ENCODE assay signal across 16 cellular contexts in the genomic region with DNA sequence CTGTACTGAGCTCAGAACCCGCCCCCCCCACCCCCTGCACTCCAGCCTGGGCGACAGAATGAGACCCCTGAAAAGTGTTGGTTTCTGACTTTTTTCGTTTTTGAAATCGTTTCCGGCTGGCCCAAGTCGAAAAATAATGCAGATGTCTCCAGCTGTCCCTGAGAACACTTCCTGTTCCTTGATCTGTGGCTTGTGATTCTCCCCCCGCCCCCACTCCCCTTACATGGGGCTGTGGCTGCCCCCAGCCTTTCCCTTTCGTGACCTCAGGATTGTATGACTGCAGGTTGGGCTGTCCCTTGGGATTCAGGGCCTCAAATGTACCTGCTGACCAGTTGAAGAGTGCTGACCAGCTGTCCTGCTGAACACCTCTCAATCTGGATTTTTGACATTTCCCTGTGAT. TPM values are rescaled to one million over a fixed set of nuclear protein-coding genes. Genes with fewer than 3 reads are reported as not detected.
A peak's percentile ranks its signal among the peaks of the same experiment; 100 is the strongest.
DNase-seq lines count a peak whose midpoint lies in the region; ATAC-seq and TF ChIP-seq lines count a peak whose summit lies in the region.
"Had no signal": no experiment of that assay in that cellular context is flagged by ENCODE, and none has a peak within 500 bp of the region (broad histone marks: within the 10 kb centered on the region; RNA-seq: fewer than 3 reads in every experiment).

No MANE protein-coding gene starts in this region.

- DNase-seq in Right ventricle myocardium superior (peak; percentile 34), right atrium auricular region (ENCODE audit: low spot score) (no peak), SHP77 (lab: John Stamatoyannopoulos, UW) (no peak), hepatocyte (ENCODE audit: low spot score) (no peak)
- no peak for DNase-seq in activated CD4-positive, alpha-beta memory T cell treated with anti-CD3 and anti-CD28 coated beads, Interleukin-2, amount 10 ng/mL, durations not matched to agents 7 days and 5 days
- no peak for DNase-seq in stimulated activated effector memory CD8-positive, alpha-beta T cell treated with anti-CD3 and anti-CD28 coated beads, Interleukin-12 subunit alpha, Interleukin-12 subunit beta, amount 100 ng/mL, for 72 hours (ENCODE audit: low spot score in 2 of 2)
- DNase-seq: BE2C, body of pancreas, HFFc6, IMR-90, stomach had no signal

- peaks cover 22% of the 10 kb centered on the region for H3K4me1 Mint-ChIP-seq in activated CD4-positive, alpha-beta memory T cell treated with anti-CD3 and anti-CD28 coated beads, Interleukin-2, amount 10 ng/mL, durations not matched to agents 7 days and 5 days
- peaks cover 21% of the 10 kb centered on the region for H3K4me1 Mint-ChIP-seq in stimulated activated effector memory CD8-positive, alpha-beta T cell treated with anti-CD3 and anti-CD28 coated beads, Interleukin-12 subunit alpha, Interleukin-12 subunit beta, amount 100 ng/mL, for 72 hours

- TF ChIP-seq CTCF in right atrium auricular region (IDR thresholded peaks at IDR 0.05) (no peak), hepatocyte (IDR thresholded peaks at IDR 0.05; ENCODE audit: poor library complexity) (no peak)

- H3K4me2 ChIP-seq in hepatocyte, result no peak overlapping the region

- H3K36me3 ChIP-seq in right atrium auricular region, result no peaks in the 10 kb centered on the region
- H3K36me3 ChIP-seq in KOPT-K1 (ENCODE audit: insufficient read depth, low read length), result no peaks in the 10 kb centered on the region
- H3K36me3 ChIP-seq in hepatocyte (replicated peaks; ENCODE audit: insufficient read depth, low read depth), result no peaks in the 10 kb centered on the region
- H3K36me3 ChIP-seq: BE2C, heart left ventricle, stomach had no signal

- H3K4me3 Mint-ChIP-seq in activated CD4-positive, alpha-beta memory T cell treated with anti-CD3 and anti-CD28 coated beads, Interleukin-2, amount 10 ng/mL, durations not matched to agents 7 days and 5 days, result peak overlapping the region; percentile 78
- H3K4me3 Mint-ChIP-seq in stimulated activated effector memory CD8-positive, alpha-beta T cell treated with anti-CD3 and anti-CD28 coated beads, Interleukin-12 subunit alpha, Interleukin-12 subunit beta, amount 100 ng/mL, for 72 hours, result peak overlapping the region; percentile 70
- H3K4me3 Mint-ChIP-seq: HFFc6 had no signal

- POLR2A ChIA-PET in activated CD4-positive, alpha-beta memory T cell treated with anti-CD3 and anti-CD28 coated beads, Interleukin-2, amount 10 ng/mL, durations not matched to agents 7 days and 5 days (lab: Charles Lee), result interaction anchor here (0.8 to 2.2 kb wide), 2 partner anchors 11 to 250 kb away, joined by 3 to 16 read pairs; no protein-coding TSS in a partner anchor

- no peak overlapping the region for H2AFZ ChIP-seq in hepatocyte

- H3K4me1 ChIP-seq in right atrium auricular region, result no peaks in the 10 kb centered on the region
- no peaks in the 10 kb centered on the region for H3K4me1 ChIP-seq in hepatocyte (ENCODE audit: insufficient read depth)
- H3K4me1 ChIP-seq: BE2C, body of pancreas, heart left ventricle had no signal

- peaks cover 10% of the 10 kb centered on the region for H3K9me3 Mint-ChIP-seq in activated CD4-positive, alpha-beta memory T cell treated with anti-CD3 and anti-CD28 coated beads, Interleukin-2, amount 10 ng/mL, durations not matched to agents 7 days and 5 days
- H3K9me3 Mint-ChIP-seq in stimulated activated effector memory CD8-positive, alpha-beta T cell treated with anti-CD3 and anti-CD28 coated beads, Interleukin-12 subunit alpha, Interleukin-12 subunit beta, amount 100 ng/mL, for 72 hours, result no peaks in the 10 kb centered on the region
- H3K9me3 Mint-ChIP-seq: HFFc6 had no signal

- CTCF ChIA-PET in activated CD4-positive, alpha-beta memory T cell treated with anti-CD3 and anti-CD28 coated beads, Interleukin-2, amount 10 ng/mL, durations not matched to agents 7 days and 5 days (lab: Charles Lee), result interaction anchor here (1.0 to 1.4 kb wide), 2 partner anchors 8 to 41 kb away, joined by 3 read pairs; no protein-coding TSS in a partner anchor

- 67% methylated on average over 6 of the region's 8 CpGs for WGBS in hepatocyte (ENCODE audit: low lambda C conversion rate, missing lambda C conversion rate)

- ATAC-seq in Right ventricle myocardium superior (ENCODE audit: poor library complexity), result no peak
- no peak for ATAC-seq in stimulated activated effector memory CD8-positive, alpha-beta T cell treated with anti-CD3 and anti-CD28 coated beads, Interleukin-12 subunit alpha, Interleukin-12 subunit beta, amount 100 ng/mL, for 72 hours
- no peak for ATAC-seq in GM21576 (IDR thresholded peaks at IDR 0.05; ENCODE audit: unreplicated experiment)
- ATAC-seq: body of pancreas, heart left ventricle had no signal

- H3K27ac ChIP-seq in right atrium auricular region, result no peak overlapping the region
- peak overlapping the region; percentile 38 for H3K27ac ChIP-seq in KOPT-K1 (ENCODE audit: low read depth, low read length, poor library complexity, severe bottlenecking)
- H3K27ac ChIP-seq in hepatocyte, result no peak overlapping the region
- H3K27ac ChIP-seq: body of pancreas, dorsolateral prefrontal cortex, heart left ventricle, stomach had no signal

- H3K4me3 ChIP-seq in right atrium auricular region (no peak overlapping the region), hepatocyte (no peak overlapping the region)
- H3K4me3 ChIP-seq: body of pancreas, skin epidermis, stomach had no signal

- peak overlapping the region; percentile 80 for H3K27ac Mint-ChIP-seq in activated CD4-positive, alpha-beta memory T cell treated with anti-CD3 and anti-CD28 coated beads, Interleukin-2, amount 10 ng/mL, durations not matched to agents 7 days and 5 days
- peak overlapping the region; percentile 82 for H3K27ac Mint-ChIP-seq in stimulated activated effector memory CD8-positive, alpha-beta T cell treated with anti-CD3 and anti-CD28 coated beads, Interleukin-12 subunit alpha, Interleukin-12 subunit beta, amount 100 ng/mL, for 72 hours
- H3K27ac Mint-ChIP-seq: HFFc6 had no signal

- intact Hi-C loops in Right ventricle myocardium superior (cut with DNase I), result no loop called here

- H3K9me3 ChIP-seq in right atrium auricular region (no peaks in the 10 kb centered on the region), KOPT-K1 (ENCODE audit: insufficient read depth, low read length, poor library complexity, severe bottlenecking) (no peaks in the 10 kb centered on the region), hepatocyte (ENCODE audit: low read depth) (no peaks in the 10 kb centered on the region)
- H3K9me3 ChIP-seq: BE2C, body of pancreas had no signal

- H4K20me1 ChIP-seq in hepatocyte (ENCODE audit: insufficient read depth, poor library complexity, severe bottlenecking), result no peaks in the 10 kb centered on the region

- peaks cover 8% of the 10 kb centered on the region for H3K27me3 Mint-ChIP-seq in activated CD4-positive, alpha-beta memory T cell treated with anti-CD3 and anti-CD28 coated beads, Interleukin-2, amount 10 ng/mL, durations not matched to agents 7 days and 5 days

- H3K9me2 ChIP-seq in hepatocyte (replicated peaks; ENCODE audit: insufficient read depth), result no peaks in the 10 kb centered on the region

- H3K27me3 ChIP-seq in right atrium auricular region (no peaks in the 10 kb centered on the region), hepatocyte (peaks cover 35% of the 10 kb centered on the region)
- H3K27me3 ChIP-seq: body of pancreas had no signal

- no peaks in the 10 kb centered on the region for H3K36me3 Mint-ChIP-seq in activated CD4-positive, alpha-beta memory T cell treated with anti-CD3 and anti-CD28 coated beads, Interleukin-2, amount 10 ng/mL, durations not matched to agents 7 days and 5 days (ENCODE audit: low read depth)
- no peaks in the 10 kb centered on the region for H3K36me3 Mint-ChIP-seq in stimulated activated effector memory CD8-positive, alpha-beta T cell treated with anti-CD3 and anti-CD28 coated beads, Interleukin-12 subunit alpha, Interleukin-12 subunit beta, amount 100 ng/mL, for 72 hours

- H3K79me2 ChIP-seq in hepatocyte, result no peaks in the 10 kb centered on the region

RNA-seq across cellular contexts. Expression of a gene that starts 34.1 kb away (rescaled TPM):
- total RNA-seq in Right ventricle myocardium superior, result 9.5 TPM
- 1 to 10 TPM; 6.9 to 9.9 TPM for total RNA-seq in right atrium auricular region
- 10 to 100 TPM; 23.4 to 23.6 TPM for total RNA-seq in activated CD4-positive, alpha-beta memory T cell treated with anti-CD3 and anti-CD28 coated beads, Interleukin-2, amount 10 ng/mL, durations not matched to agents 7 days and 5 days
- 7.1 and 8.9 TPM in 2 replicates for total RNA-seq in hepatocyte
- polyA plus RNA-seq in hepatocyte, result 30.6 and 31.8 TPM in 2 replicates

RNA-seq across cellular contexts. Expression of a gene that starts 34.2 kb away (rescaled TPM):
- 10.3 TPM for total RNA-seq in Right ventricle myocardium superior
- total RNA-seq in right atrium auricular region, result 1 to 10 TPM; 6.6 to 8.0 TPM
- 10 to 100 TPM; 17.9 to 18.6 TPM for total RNA-seq in activated CD4-positive, alpha-beta memory T cell treated with anti-CD3 and anti-CD28 coated beads, Interleukin-2, amount 10 ng/mL, durations not matched to agents 7 days and 5 days
- total RNA-seq in hepatocyte, result 5.8 and 6.8 TPM in 2 replicates
- 16.1 and 24.3 TPM in 2 replicates for polyA plus RNA-seq in hepatocyte
